Comparison of ENCODE assay signal across 17 cellular contexts in the genomic region with DNA sequence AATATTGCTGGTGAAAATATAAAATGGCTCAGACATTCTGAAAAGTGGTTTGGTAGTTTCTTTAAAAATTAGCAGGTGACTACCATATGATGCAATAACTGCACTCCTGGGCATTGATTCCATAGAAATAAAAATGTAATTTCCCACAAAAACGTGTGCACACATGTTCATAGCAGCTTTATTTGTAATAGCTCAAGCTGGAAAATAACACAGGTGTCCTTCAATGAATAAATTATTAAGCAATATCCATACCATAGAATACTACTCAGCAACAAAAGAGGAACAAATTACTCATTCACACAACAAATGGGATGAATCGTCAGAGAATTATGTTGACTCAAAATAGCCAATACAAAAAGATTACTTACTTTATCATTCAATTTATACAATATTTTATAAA.
"Had no signal": no experiment of that assay in that cellular context is flagged by ENCODE, and none has a peak within 500 bp of the region (broad histone marks: within the 10 kb centered on the region; RNA-seq: fewer than 3 reads in every experiment).

No MANE protein-coding gene starts in this region.

- H3K9me3 ChIP-seq: psoas muscle, suprapubic skin had no signal

- H3K27me3 ChIP-seq: suprapubic skin had no signal

- H3K4me3 ChIP-seq: psoas muscle, suprapubic skin had no signal

- H3K4me1 Mint-ChIP-seq: activated CD4-positive, alpha-beta T cell treated with anti-CD3 and anti-CD28 coated beads, Interleukin-2, amount 10 ng/mL, durations not matched to agents 7 days and 5 days; activated T-helper 17 cell treated with anti-CD3 and anti-CD28 coated beads, Interleukin-2, amount 50 U/mL, for 72 hours; central memory CD8-positive, alpha-beta T cell; nephron had no signal

- H3K27ac Mint-ChIP-seq: activated CD4-positive, alpha-beta T cell treated with anti-CD3 and anti-CD28 coated beads, Interleukin-2, amount 10 ng/mL, durations not matched to agents 7 days and 5 days; activated naive CD4-positive, alpha-beta T cell treated with anti-CD3 and anti-CD28 coated beads for 36 hours; activated T-helper 17 cell treated with anti-CD3 and anti-CD28 coated beads, Interleukin-2, amount 50 U/mL, for 72 hours; nephron; type B pancreatic cell had no signal

- H3K4me3 Mint-ChIP-seq: activated CD4-positive, alpha-beta T cell treated with anti-CD3 and anti-CD28 coated beads, Interleukin-2, amount 10 ng/mL, durations not matched to agents 7 days and 5 days; activated naive CD4-positive, alpha-beta T cell treated with anti-CD3 and anti-CD28 coated beads for 36 hours; activated T-helper 17 cell treated with anti-CD3 and anti-CD28 coated beads, Interleukin-2, amount 50 U/mL, for 72 hours; central memory CD8-positive, alpha-beta T cell; nephron; type B pancreatic cell had no signal

- H3K27ac ChIP-seq: psoas muscle, suprapubic skin had no signal

- H3K27me3 Mint-ChIP-seq: activated CD4-positive, alpha-beta T cell treated with anti-CD3 and anti-CD28 coated beads, Interleukin-2, amount 10 ng/mL, durations not matched to agents 7 days and 5 days; activated T-helper 17 cell treated with anti-CD3 and anti-CD28 coated beads, Interleukin-2, amount 50 U/mL, for 72 hours; central memory CD8-positive, alpha-beta T cell; type B pancreatic cell had no signal

- ATAC-seq: activated T-helper 17 cell treated with anti-CD3 and anti-CD28 coated beads, Interleukin-2, amount 50 U/mL, for 72 hours; left ventricle myocardium superior; psoas muscle; stimulated activated naive CD8-positive, alpha-beta T cell treated with anti-CD3 and anti-CD28 coated beads, Interleukin-15, Interleukin-2, amounts not matched to agents 100 U/mL and 50 U/mL, for 24 hours had no signal

- H3K36me3 Mint-ChIP-seq: type B pancreatic cell had no signal

- DNase-seq: activated CD4-positive, alpha-beta T cell treated with anti-CD3 and anti-CD28 coated beads, Interleukin-2, amount 10 ng/mL, durations not matched to agents 7 days and 5 days; activated CD4-positive, CD25-positive, alpha-beta regulatory T cell; activated naive CD4-positive, alpha-beta T cell treated with anti-CD3 and anti-CD28 coated beads for 36 hours; activated T-cell treated with anti-CD3 and anti-CD28 coated beads for 4 hours; glutamatergic neuron; left ventricle myocardium superior; mesendoderm; psoas muscle; stimulated activated CD4-positive, alpha-beta T cell treated with anti-CD3 and anti-CD28 coated beads, Interleukin-4, amount 100 ng/mL, for 1 hour; stimulated activated CD8-positive, alpha-beta memory T cell treated with anti-CD3 and anti-CD28 coated beads, Interleukin-4, amount 100 ng/mL, for 48 hours; stimulated activated naive CD8-positive, alpha-beta T cell treated with anti-CD3 and anti-CD28 coated beads, Interleukin-15, Interleukin-2, amounts not matched to agents 100 U/mL and 50 U/mL, for 24 hours; T-helper 2 cell had no signal

- H3K4me1 ChIP-seq: psoas muscle, suprapubic skin had no signal

- H3K36me3 ChIP-seq: suprapubic skin had no signal

- H3K9me3 Mint-ChIP-seq: nephron, type B pancreatic cell had no signal
